Comparison of ENCODE assay signal across 8 cellular contexts in genomic region chr4:158996669-158997074, GRCh38.
DNase-seq lines count a peak whose midpoint lies in the region; ATAC-seq, FAIRE-seq and TF ChIP-seq lines count a peak whose summit lies in the region.

No MANE protein-coding gene starts in this region.

- ATAC-seq in pancreas, result peak in 3 of 4 donors; percentile 51 to 69 (median 57)

- H3K27ac ChIP-seq in pancreas, result no peak overlapping the region

- H3K27me3 ChIP-seq in pancreas, result no peaks in the 10 kb centered on the region
- H3K27me3 ChIP-seq in H7 (ENCODE audit: control insufficient read depth, insufficient read depth, low read length), result no peaks in the 10 kb centered on the region

- no peak overlapping the region for H3K4me3 ChIP-seq in epithelial cell of proximal tubule (ENCODE audit: low read depth, low read length)
- no peak overlapping the region for H3K4me3 ChIP-seq in pancreas
- H3K4me3 ChIP-seq in H7 (ENCODE audit: insufficient read depth, low read depth, low read length), result no peak overlapping the region

- no peaks in the 10 kb centered on the region for H3K36me3 ChIP-seq in pancreas
- H3K36me3 ChIP-seq in H7 (replicated peaks; ENCODE audit: control insufficient read depth, insufficient read depth, low read length), result no peaks in the 10 kb centered on the region

- FAIRE-seq in GM18507 (lab: Jason Lieb, UNC) (peak; percentile 18), pancreas (lab: Jason Lieb, UNC) (no peak)

- H3K9me3 ChIP-seq in pancreas, result no peaks in the 10 kb centered on the region

- WGBS in pancreas, 2 donors, result 47 to 59% methylated on average over 3 of the region's 3 CpGs

- peaks cover 0 to 3% (median 0%) of the 10 kb centered on the region in 3 donors for H3K4me1 ChIP-seq in pancreas

- intact Hi-C loops in pancreas (cut with DNase I), result no loop called here

- DNase-seq in GM18507 (ENCODE audit: extremely low spot score, insufficient read length, low read depth), result no peak
- peak; percentile 18 for DNase-seq in NCI-H748 (lab: John Stamatoyannopoulos, UW; ENCODE audit: unreplicated experiment)
- DNase-seq in epithelial cell of proximal tubule (ENCODE audit: low read depth), result peak; percentile 92
- DNase-seq in pancreas, result no peak
- DNase-seq in H7, result no peak
- no peak for DNase-seq in SK-N-DZ (ENCODE audit: low spot score)
- no peak for DNase-seq in germinal center (ENCODE audit: low spot score)
- DNase-seq in activated naive CD4-positive, alpha-beta T cell treated with anti-CD3 and anti-CD28 coated beads, Interleukin-2, amount 50 U/mL, for 16 hours, result no peak

- TF ChIP-seq CTCF in epithelial cell of proximal tubule (conservative IDR thresholded peaks at IDR 0.05; ENCODE audit: low read depth, low read length) (no peak), pancreas (IDR thresholded peaks at IDR 0.05) (no peak)

Comparison
In these comparisons a context has a peak if more than half of its experiments do, and no peak if none do; other contexts are left out.
1. DNase-seq: peak in NCI-H748 (single experiment) and epithelial cell of proximal tubule (single experiment); none in GM18507 (single experiment), pancreas (0 of 6), H7 (single experiment), SK-N-DZ (single experiment), germinal center (single experiment) and activated naive CD4-positive, alpha-beta T cell treated with anti-CD3 and anti-CD28 coated beads, Interleukin-2, amount 50 U/mL, for 16 hours (single experiment).